ENCODE assay signal across 20 cellular contexts in the genomic region with DNA sequence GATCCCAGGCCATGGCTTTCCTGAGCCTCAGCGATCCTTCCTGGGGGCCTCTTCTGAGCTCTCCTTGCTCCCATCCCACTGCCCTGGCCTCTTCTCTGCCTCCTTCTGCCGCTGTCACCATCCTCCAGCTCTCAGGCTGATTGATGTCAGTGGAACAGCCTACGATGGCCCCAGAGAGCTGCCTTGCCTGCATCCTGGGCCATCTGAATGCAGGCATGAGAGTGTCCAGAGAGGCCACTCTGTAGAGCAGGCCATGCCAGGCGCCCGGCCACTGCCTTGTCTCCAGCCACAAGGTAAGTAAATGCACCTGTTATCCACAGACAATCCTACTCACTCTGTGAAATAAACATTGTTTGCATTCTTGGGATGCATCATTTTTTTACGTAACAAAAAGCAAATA.
"Had no signal": no experiment of that assay in that cellular context is flagged by ENCODE, and none has a peak within 500 bp of the region (broad histone marks: within the 10 kb centered on the region; RNA-seq: fewer than 3 reads in every experiment).

No MANE protein-coding gene starts in this region.

- H3K4me1 ChIP-seq: body of pancreas had no signal

- ATAC-seq: activated CD4-positive, CD25-positive, alpha-beta regulatory T cell treated with anti-CD3 and anti-CD28 coated beads, Interleukin-2, amount 50 U/mL, for 24 hours; activated T-cell treated with anti-CD3 and anti-CD28 coated beads, Interleukin-2, amount 50 U/mL, for 4 hours; body of pancreas; T-cell had no signal

- H3K4me1 Mint-ChIP-seq: T-cell had no signal

- H3K27ac Mint-ChIP-seq: activated naive CD8-positive, alpha-beta T cell; naive B cell; T-cell had no signal

- H3K4me3 Mint-ChIP-seq: activated naive CD8-positive, alpha-beta T cell; activated T-cell treated with anti-CD3 and anti-CD28 coated beads, Interleukin-2, amount 50 U/mL, for 4 hours; naive B cell; T-cell had no signal

- H3K4me3 ChIP-seq: body of pancreas had no signal

- H3K27ac ChIP-seq: body of pancreas had no signal

- H3K27me3 ChIP-seq: body of pancreas had no signal

- H3K36me3 Mint-ChIP-seq: activated naive CD8-positive, alpha-beta T cell; naive B cell; T-cell had no signal

- DNase-seq: activated CD4-positive, alpha-beta T cell treated with anti-CD3 and anti-CD28 coated beads, Interleukin-2, amount 50 U/mL, for 1 hour; activated gamma-delta T cell; activated T-cell treated with anti-CD3 and anti-CD28 coated beads, Interleukin-2, amount 50 U/mL, for 4 hours; amygdala; central memory CD4-positive, alpha-beta T cell; cortex of kidney; effector CD4-positive, alpha-beta T cell; foreskin fibroblast; hypothalamus; naive B cell; nucleus accumbens; stimulated activated CD4-positive, alpha-beta T cell treated with anti-CD3 and anti-CD28 coated beads, Interleukin-15, amount 100 ng/mL, for 24 hours; stimulated activated CD4-positive, alpha-beta T cell treated with anti-CD3 and anti-CD28 coated beads, Interleukin-4, amount 100 ng/mL, for 24 hours; stimulated activated naive CD4-positive, alpha-beta T cell; T-helper 9 cell; trophoblast cell had no signal
